In genomic region chr17:74736423-74737298, GRCh38 we compare ENCODE assay signal across 9 cellular contexts. TPM values are rescaled to one million over a fixed set of nuclear protein-coding genes. Genes with fewer than 3 reads are reported as not detected.
A peak's percentile ranks its signal among the peaks of the same experiment; 100 is the strongest.
DNase-seq lines count a peak whose midpoint lies in the region; ATAC-seq and TF ChIP-seq lines count a peak whose summit lies in the region.
"Had no signal": no experiment of that assay in that cellular context is flagged by ENCODE, and none has a peak within 500 bp of the region (broad histone marks: within the 10 kb centered on the region; RNA-seq: fewer than 3 reads in every experiment).

Gene RAB37 (plus strand): TSS chr17:74737256. CDS start chr17:74737273, 17 bp downstream.

- ATAC-seq in HG02678 (IDR thresholded peaks at IDR 0.05; ENCODE audit: unreplicated experiment): peak; percentile 39
- ATAC-seq in upper lobe of left lung (ENCODE audit: low FRiP score in 2 of 2): peak; percentile 31 to 67
- ATAC-seq in HG02588 (IDR thresholded peaks at IDR 0.05; ENCODE audit: unreplicated experiment): no peak
- ATAC-seq in HG03095 (IDR thresholded peaks at IDR 0.05; ENCODE audit: unreplicated experiment): no peak

- no peaks in the 10 kb centered on the region for H3K36me3 ChIP-seq in SK-N-SH (replicated peaks in 1 of 2; ENCODE audit: control insufficient read depth in 1 of 2, insufficient read depth in 2 of 2, low read length in 1 of 2)
- H3K36me3 ChIP-seq in mesodermal cell (ENCODE audit: control insufficient read depth, insufficient read depth, low read length): no peaks in the 10 kb centered on the region
- no peaks in the 10 kb centered on the region for H3K36me3 ChIP-seq in upper lobe of left lung

- H3K4me2 ChIP-seq in SK-N-SH: peak within 1 kb of the TSS; percentile 30; the same call in 1 of the 2 replicates

- H3K4me1 Mint-ChIP-seq in Calu3 (ENCODE audit: low read depth, unreplicated experiment): peaks cover 18% of the 10 kb centered on the region

- TF ChIP-seq POLR2A in upper lobe of left lung (IDR thresholded peaks at IDR 0.05): no peak

- no peak within 1 kb of the TSS for H3K27ac Mint-ChIP-seq in Calu3 (ENCODE audit: unreplicated experiment)

- H3K27ac ChIP-seq in SK-N-SH (ENCODE audit: low read depth in 2 of 2, low read length in 1 of 2): no peak within 1 kb of the TSS
- H3K27ac ChIP-seq in mesodermal cell (ENCODE audit: low read depth, low read length, severe bottlenecking): no peak within 1 kb of the TSS
- peak within 1 kb of the TSS; percentile 38 to 81 (median 76) for H3K27ac ChIP-seq in upper lobe of left lung

- no TSS peak for BruUV-seq in Calu3 (replicated peaks; lab: Mats Ljungman, UMichigan)

- H3K27me3 ChIP-seq in SK-N-SH (ENCODE audit: insufficient read depth) (peaks cover 54% of the 10 kb centered on the region), upper lobe of left lung (peaks cover 0 to 12% (median 2%) of the 10 kb centered on the region in 4 donors)

- no peaks in the 10 kb centered on the region for H3K9me2 ChIP-seq in SK-N-SH

- H3K27me3 Mint-ChIP-seq in Calu3 (ENCODE audit: unreplicated experiment): peaks cover 51% of the 10 kb centered on the region

- CTCF ChIA-PET in Calu3 (lab: Charles Lee) (interaction anchor here (0.7 to 4.0 kb wide), 11 partner anchors 12 to 374 kb away, joined by 3 to 102 read pairs (median 3); no protein-coding TSS in a partner anchor), SK-N-SH (lab: Yijun Ruan, JAX) (interaction anchor here (0.5 to 8.2 kb wide), 71 partner anchors 8 to 772 kb away, joined by 3 to 301 read pairs (median 5); partner anchors contain the start of genes CD300H, GRIN2C, NAT9 and NHERF1)

- TF ChIP-seq CTCF in Calu3 (IDR thresholded peaks at IDR 0.05; ENCODE audit: unreplicated experiment) (peak; percentile 38), SK-N-SH (IDR thresholded peaks at IDR 0.05) (peak; percentile 43), choroid plexus epithelial cell (conservative IDR thresholded peaks at IDR 0.05; ENCODE audit: low read depth, low read length) (peak; percentile 21), upper lobe of left lung (IDR thresholded peaks at IDR 0.05) (peak; percentile 31 to 87 (median 54))

- no peak for TF ChIP-seq EP300 in SK-N-SH (IDR thresholded peaks at IDR 0.05; ENCODE audit: borderline replicate concordance in 1 of 2, low read depth in 1 of 2, low read length in 1 of 2)
- no peak for TF ChIP-seq EP300 in upper lobe of left lung (IDR thresholded peaks at IDR 0.05)

- peak within 1 kb of the TSS; percentile 44 for H3K4me3 Mint-ChIP-seq in Calu3 (ENCODE audit: low read depth, unreplicated experiment)

- H3F3A ChIP-seq in SK-N-SH (replicated peaks; ENCODE audit: insufficient read depth): peaks cover 4% of the 10 kb centered on the region

- no peak within 1 kb of the TSS for H2AFZ ChIP-seq in SK-N-SH (ENCODE audit: low read depth)

- DNase-seq in Calu3: peak; percentile 52
- DNase-seq in SK-N-SH: peak; percentile 82
- DNase-seq in choroid plexus epithelial cell (ENCODE audit: low read depth): no peak
- peak; percentile 69 to 93 for DNase-seq in upper lobe of left lung

- no peaks in the 10 kb centered on the region for H4K20me1 ChIP-seq in SK-N-SH (ENCODE audit: insufficient read depth)

- no peaks in the 10 kb centered on the region for H3K36me3 Mint-ChIP-seq in Calu3 (ENCODE audit: insufficient read depth, unreplicated experiment)

- no peaks in the 10 kb centered on the region for H3K9me3 ChIP-seq in SK-N-SH
- H3K9me3 ChIP-seq in mesodermal cell (ENCODE audit: control insufficient read depth, low read length): no peaks in the 10 kb centered on the region
- H3K9me3 ChIP-seq in upper lobe of left lung: no peaks in the 10 kb centered on the region

- no peak within 1 kb of the TSS; a peak in 1 of 4 replicates for H3K4me3 ChIP-seq in SK-N-SH (ENCODE audit: low read depth in 2 of 2, low read length in 1 of 2)
- H3K4me3 ChIP-seq in choroid plexus epithelial cell (ENCODE audit: low read depth, low read length): no peak within 1 kb of the TSS
- H3K4me3 ChIP-seq in mesodermal cell (ENCODE audit: extremely low read depth, insufficient read depth, low read length, poor library complexity, severe bottlenecking): peak within 1 kb of the TSS; percentile 38
- H3K4me3 ChIP-seq in upper lobe of left lung: peak within 1 kb of the TSS; percentile 18 to 51 (median 44)

- H3K9me3 Mint-ChIP-seq in Calu3 (ENCODE audit: low read depth, unreplicated experiment): no peaks in the 10 kb centered on the region

- H3K4me1 ChIP-seq in SK-N-SH (ENCODE audit: control insufficient read depth in 1 of 2, insufficient read depth in 2 of 2, low read depth in 1 of 2, low read length in 1 of 2) (no peaks in the 10 kb centered on the region; a peak in 1 of 4 replicates), mesodermal cell (ENCODE audit: control insufficient read depth, insufficient read depth, low read length, poor library complexity, severe bottlenecking) (peaks cover 14% of the 10 kb centered on the region), upper lobe of left lung (peaks cover 31 to 55% (median 33%) of the 10 kb centered on the region in 4 donors)

- WGBS in SK-N-SH (ENCODE audit: low lambda C conversion rate): 9% methylated on average over 43 of the region's 70 CpGs
- WGBS in mesodermal cell (ENCODE audit: insufficient coverage in 2 of 2), 2 experiments: 3 to 4% methylated on average over 52 to 64 of the region's 70 CpGs
- WGBS in upper lobe of left lung, 2 donors: 0 to 7% methylated on average over 6 to 21 of the region's 70 CpGs

- intact Hi-C loops in Calu3 (cut with micrococcal nuclease; ENCODE audit: unreplicated experiment): loop anchor here (1.0 kb wide), 1 partner anchor 79 kb away; no protein-coding TSS in a partner anchor

- H3K9ac ChIP-seq in SK-N-SH: no peak within 1 kb of the TSS

- POLR2A ChIA-PET in SK-N-SH (lab: Yijun Ruan, JAX): interaction anchor here (0.8 to 1.2 kb wide), 2 partner anchors 79 to 170 kb away, joined by 3 read pairs; no protein-coding TSS in a partner anchor

- peak; percentile 56 for TF ChIP-seq RAD21 in SK-N-SH (IDR thresholded peaks at IDR 0.05; ENCODE audit: low read length)

- no peaks in the 10 kb centered on the region for H3K79me2 ChIP-seq in SK-N-SH (ENCODE audit: insufficient read depth)

TF ChIP-seq in SK-N-SH, 30 proteins besides CTCF, POLR2A, EP300 and RAD21:
- TF ChIP-seq SMC3 (IDR thresholded peaks at IDR 0.05; ENCODE audit: low read depth, low read length) (peak; percentile 45; the same call in 1 of the 2 replicates), EZH2phosphoT487 (IDR thresholded peaks at IDR 0.05; ENCODE audit: borderline replicate concordance, low read depth) (no peak)
TF ChIP-seq in SK-N-SH: peak in this region for 1.

RNA-seq across cellular contexts. Expression of gene RAB37, which starts in this region (rescaled TPM):
- total RNA-seq in Calu3 (2022) (0.21 TPM in 1 of 2 replicates, not detected in the other), upper lobe of left lung (1 to 10 TPM; 1.1 to 7.1 (median 3.7) TPM)
- 0.13 and 0.25 TPM in 2 replicates for polyA plus RNA-seq in SK-N-SH (2012; rRNA removed)
- 0.09 and 0.12 TPM in 2 replicates for polyA plus RNA-seq in SK-N-SH (2012; cell fraction: cytosol; rRNA removed)
- 0.26 and 0.31 TPM in 2 replicates for polyA plus RNA-seq in SK-N-SH (2012; cell fraction: nucleus; rRNA removed)
- 11.7 TPM for polyA plus RNA-seq in mesodermal cell (2013, experiment 1 of 2)
- 16.4 TPM for polyA plus RNA-seq in mesodermal cell (2013, experiment 2 of 2)
- total RNA-seq: M059J had no signal

Comparison
In these comparisons a context has a peak if more than half of its experiments do, and no peak if none do; other contexts are left out.
1. Peak in DNase-seq in Calu3; RNA of the gene not detected or under 1 TPM.
2. Peak in DNase-seq and H3K4me2 ChIP-seq in SK-N-SH; RNA of the gene not detected or under 1 TPM.
3. ATAC-seq: peak in HG02678 (single experiment) and upper lobe of left lung (2 of 2); none in HG02588 (single experiment) and HG03095 (single experiment).
4. H3K27ac ChIP-seq: peak in upper lobe of left lung (4 of 4); none in SK-N-SH (0 of 2) and mesodermal cell (single experiment).
5. H3K4me3 ChIP-seq: peak in mesodermal cell (single experiment) and upper lobe of left lung (4 of 4); none in SK-N-SH (0 of 2) and choroid plexus epithelial cell (single experiment).
6. Peak in every context shown above with its lines, with median percentiles within 50 percentile points of each other: CTCF ChIP-seq.